ENCODE assay signal across 1 cellular context in the genomic region with DNA sequence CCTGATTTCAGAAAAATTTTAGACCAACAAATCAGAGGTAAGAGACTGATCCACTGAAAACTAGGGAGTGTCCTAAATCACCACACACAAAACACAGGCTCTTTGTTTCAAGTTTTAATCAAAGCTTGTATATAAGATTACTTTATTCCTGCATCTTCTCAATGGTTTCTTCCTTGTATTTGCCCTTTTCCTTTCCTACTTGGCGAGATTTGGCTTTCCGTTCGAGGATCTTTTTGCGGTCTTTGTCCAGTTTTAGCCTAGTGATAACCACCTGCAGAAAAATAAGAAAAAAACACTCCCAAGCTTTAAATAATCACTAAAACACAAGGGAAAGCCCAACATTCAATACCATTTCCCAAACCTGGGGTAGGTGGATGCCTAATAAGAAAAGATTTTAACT.
TF ChIP-seq lines count a peak whose summit lies in the region.

No MANE protein-coding gene starts in this region.

TF ChIP-seq in A549, 52 proteins besides CTCF, POLR2A, EP300 and RAD21:
- TF ChIP-seq, protein P1, sequence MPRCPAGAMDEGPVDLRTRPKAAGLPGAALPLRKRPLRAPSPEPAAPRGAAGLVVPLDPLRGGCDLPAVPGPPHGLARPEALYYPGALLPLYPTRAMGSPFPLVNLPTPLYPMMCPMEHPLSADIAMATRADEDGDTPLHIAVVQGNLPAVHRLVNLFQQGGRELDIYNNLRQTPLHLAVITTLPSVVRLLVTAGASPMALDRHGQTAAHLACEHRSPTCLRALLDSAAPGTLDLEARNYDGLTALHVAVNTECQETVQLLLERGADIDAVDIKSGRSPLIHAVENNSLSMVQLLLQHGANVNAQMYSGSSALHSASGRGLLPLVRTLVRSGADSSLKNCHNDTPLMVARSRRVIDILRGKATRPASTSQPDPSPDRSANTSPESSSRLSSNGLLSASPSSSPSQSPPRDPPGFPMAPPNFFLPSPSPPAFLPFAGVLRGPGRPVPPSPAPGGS (IDR thresholded peaks at IDR 0.05), result no peak
- TF ChIP-seq ELK1 (IDR thresholded peaks at IDR 0.05; ENCODE audit: low read depth, low read length), result no peak
- no peak for TF ChIP-seq HES2 (IDR thresholded peaks at IDR 0.05)
- no peak for TF ChIP-seq ZFP36 (IDR thresholded peaks at IDR 0.05; ENCODE audit: borderline replicate concordance, partially characterized antibody)
- no peak for TF ChIP-seq CEBPB (IDR thresholded peaks at IDR 0.05)
- no peak for TF ChIP-seq RNF2 (IDR thresholded peaks at IDR 0.05; ENCODE audit: borderline replicate concordance, low read depth)
- TF ChIP-seq HMGXB4 (CRISPR knock-in tag; IDR thresholded peaks at IDR 0.05; ENCODE audit: borderline replicate concordance), result no peak
- no peak for TF ChIP-seq TP53 (CRISPR knock-in tag; IDR thresholded peaks at IDR 0.05)
- no peak for TF ChIP-seq MAFK (IDR thresholded peaks at IDR 0.05; ENCODE audit: partially characterized antibody)
- no peak for TF ChIP-seq NPAS2 (CRISPR knock-in tag; IDR thresholded peaks at IDR 0.05; ENCODE audit: borderline replicate concordance)
